ENCODE assay signal across 8 cellular contexts in the genomic region with DNA sequence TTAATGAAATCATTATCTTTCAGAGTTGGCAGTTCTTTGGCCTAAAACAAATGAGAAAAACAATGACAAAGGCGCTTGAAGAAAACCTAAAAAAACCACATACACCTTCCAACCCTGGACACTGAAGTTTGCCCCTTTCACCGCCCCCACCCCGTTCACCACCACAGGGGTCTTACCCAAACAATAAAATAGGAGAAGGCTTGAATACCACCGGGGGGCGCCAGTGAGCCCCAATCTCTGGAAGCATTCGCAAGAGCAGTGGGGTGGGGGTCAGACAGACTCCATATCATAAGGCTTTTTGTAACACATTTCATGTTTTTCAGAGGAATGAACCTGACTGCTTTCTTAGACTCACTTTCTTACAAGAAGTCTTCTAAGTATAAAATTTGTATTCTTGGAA.
DNase-seq lines count a peak whose midpoint lies in the region; ATAC-seq and TF ChIP-seq lines count a peak whose summit lies in the region.

No MANE protein-coding gene starts in this region.

- H3K9me3 ChIP-seq in liver (ENCODE audit: control insufficient read depth in 4 of 4, low read length in 3 of 4), result no peaks in the 10 kb centered on the region

- no peak overlapping the region for H3K4me3 Mint-ChIP-seq in T-helper 2 cell treated with Interferon-gamma antibody and Interleukin-4, amounts not matched to agents 5 μg/mL and 100 μg/mL, for 36 hours

- no peak overlapping the region for H3K9ac ChIP-seq in liver (ENCODE audit: low read depth in 1 of 2, low read length in 2 of 2)

- no peak for ATAC-seq in GM19328 (IDR thresholded peaks at IDR 0.05; ENCODE audit: unreplicated experiment)
- no peak for ATAC-seq in HG03159 (IDR thresholded peaks at IDR 0.05; ENCODE audit: unreplicated experiment)

- DNase-seq in SHP77 (lab: John Stamatoyannopoulos, UW), result peak; percentile 8 to 37
- DNase-seq in SHP77 treated with DMSO at 0.1 percent for 48 hours (lab: John Stamatoyannopoulos, UW), result no peak
- peak; percentile 22 for DNase-seq in T-helper 2 cell treated with Interferon-gamma antibody and Interleukin-4, amounts not matched to agents 5 μg/mL and 100 μg/mL, for 36 hours (ENCODE audit: low spot score)
- no peak for DNase-seq in astrocyte of the cerebellum (ENCODE audit: low read depth)
- peak; percentile 42 to 58 for DNase-seq in stimulated activated CD8-positive, alpha-beta memory T cell treated with anti-CD3 and anti-CD28 coated beads, Interleukin-2, amount 100 ng/mL, for 1 hour (ENCODE audit: low read depth in 2 of 2)

- H3K27me3 Mint-ChIP-seq in T-helper 2 cell treated with Interferon-gamma antibody and Interleukin-4, amounts not matched to agents 5 μg/mL and 100 μg/mL, for 36 hours (ENCODE audit: low read depth), result no peaks in the 10 kb centered on the region

- H3K4me3 ChIP-seq in astrocyte of the cerebellum (ENCODE audit: low read depth, low read length) (no peak overlapping the region), liver (ENCODE audit: low read depth in 1 of 3, low read length in 3 of 3) (no peak overlapping the region)

- WGBS in liver, result 62% methylated on average over 6 of the region's 6 CpGs

- peaks cover 36% of the 10 kb centered on the region for H3K36me3 Mint-ChIP-seq in T-helper 2 cell treated with Interferon-gamma antibody and Interleukin-4, amounts not matched to agents 5 μg/mL and 100 μg/mL, for 36 hours (ENCODE audit: low read depth)

- TF ChIP-seq RAD21 in liver (IDR thresholded peaks at IDR 0.05), result peak; percentile 43 to 67

- in situ Hi-C loops in astrocyte of the cerebellum (cut with HindIII; ENCODE audit: low sequenced_read_pairs), result loop anchor here (25.0 kb wide), 1 partner anchor 238 kb away; the partner anchor contains the start of genes BMI1 and COMMD3

- H3K4me1 ChIP-seq in liver (ENCODE audit: control insufficient read depth in 4 of 4, insufficient read depth in 4 of 4, low read length in 3 of 4), result peaks cover 0 to 11% (median 9%) of the 10 kb centered on the region in 4 donors

- TF ChIP-seq CTCF in astrocyte of the cerebellum (IDR thresholded peaks at IDR 0.05; ENCODE audit: low read depth, low read length, missing control alignments) (peak; percentile 52), liver (IDR thresholded peaks at IDR 0.05; ENCODE audit: low read depth, low read length, missing input control) (peak; percentile 27)

- peak overlapping the region; percentile 31 for H3K27ac Mint-ChIP-seq in T-helper 2 cell treated with Interferon-gamma antibody and Interleukin-4, amounts not matched to agents 5 μg/mL and 100 μg/mL, for 36 hours

- no peaks in the 10 kb centered on the region for H3K9me3 Mint-ChIP-seq in T-helper 2 cell treated with Interferon-gamma antibody and Interleukin-4, amounts not matched to agents 5 μg/mL and 100 μg/mL, for 36 hours

- H3K4me1 Mint-ChIP-seq in T-helper 2 cell treated with Interferon-gamma antibody and Interleukin-4, amounts not matched to agents 5 μg/mL and 100 μg/mL, for 36 hours (ENCODE audit: low read depth), result peaks cover 13% of the 10 kb centered on the region

- no peaks in the 10 kb centered on the region for H3K27me3 ChIP-seq in liver (ENCODE audit: control insufficient read depth in 4 of 4, insufficient read depth in 4 of 4, low read length in 3 of 4)

- H3K36me3 ChIP-seq in liver (ENCODE audit: control insufficient read depth in 4 of 4, insufficient read depth in 3 of 4, low read depth in 1 of 4, low read length in 3 of 4), result peaks cover 0 to 8% (median 5%) of the 10 kb centered on the region in 4 donors

- no peak overlapping the region for H3K27ac ChIP-seq in liver (ENCODE audit: low read depth in 1 of 2, low read length in 2 of 2)

TF ChIP-seq in liver, 16 proteins besides CTCF, POLR2A, EP300 and RAD21:
- no peak for TF ChIP-seq FOXA2 (IDR thresholded peaks at IDR 0.05)
- TF ChIP-seq HNF4A (conservative IDR thresholded peaks at IDR 0.05), result no peak
- no peak for TF ChIP-seq GABPA (IDR thresholded peaks at IDR 0.05 in 1 of 2, conservative IDR thresholded peaks at IDR 0.05 in 1 of 2)
- TF ChIP-seq, protein P1, sequence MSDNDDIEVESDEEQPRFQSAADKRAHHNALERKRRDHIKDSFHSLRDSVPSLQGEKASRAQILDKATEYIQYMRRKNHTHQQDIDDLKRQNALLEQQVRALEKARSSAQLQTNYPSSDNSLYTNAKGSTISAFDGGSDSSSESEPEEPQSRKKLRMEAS (IDR thresholded peaks at IDR 0.05), result no peak
- no peak for TF ChIP-seq EGR1 (IDR thresholded peaks at IDR 0.05; ENCODE audit: low read depth in 2 of 2)
- TF ChIP-seq, protein P2, sequence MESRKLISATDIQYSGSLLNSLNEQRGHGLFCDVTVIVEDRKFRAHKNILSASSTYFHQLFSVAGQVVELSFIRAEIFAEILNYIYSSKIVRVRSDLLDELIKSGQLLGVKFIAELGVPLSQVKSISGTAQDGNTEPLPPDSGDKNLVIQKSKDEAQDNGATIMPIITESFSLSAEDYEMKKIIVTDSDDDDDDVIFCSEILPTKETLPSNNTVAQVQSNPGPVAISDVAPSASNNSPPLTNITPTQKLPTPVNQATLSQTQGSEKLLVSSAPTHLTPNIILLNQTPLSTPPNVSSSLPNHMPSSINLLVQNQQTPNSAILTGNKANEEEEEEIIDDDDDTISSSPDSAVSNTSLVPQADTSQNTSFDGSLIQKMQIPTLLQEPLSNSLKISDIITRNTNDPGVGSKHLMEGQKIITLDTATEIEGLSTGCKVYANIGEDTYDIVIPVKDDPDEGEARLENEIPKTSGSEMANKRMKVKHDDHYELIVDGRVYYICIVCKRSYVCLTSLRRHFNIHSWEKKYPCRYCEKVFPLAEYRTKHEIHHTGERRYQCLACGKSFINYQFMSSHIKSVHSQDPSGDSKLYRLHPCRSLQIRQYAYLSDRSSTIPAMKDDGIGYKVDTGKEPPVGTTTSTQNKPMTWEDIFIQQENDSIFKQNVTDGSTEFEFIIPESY (IDR thresholded peaks at IDR 0.05), result no peak
- TF ChIP-seq SP1 (IDR thresholded peaks at IDR 0.05), result no peak
- no peak for TF ChIP-seq YY1 (IDR thresholded peaks at IDR 0.05)
- TF ChIP-seq FOXA1 (IDR thresholded peaks at IDR 0.05), result no peak
- TF ChIP-seq RXRA (IDR thresholded peaks at IDR 0.05), result no peak
- TF ChIP-seq NR2F2 (IDR thresholded peaks at IDR 0.05), result no peak
- no peak for TF ChIP-seq TAF1 (conservative IDR thresholded peaks at IDR 0.05)
- TF ChIP-seq, protein P3, sequence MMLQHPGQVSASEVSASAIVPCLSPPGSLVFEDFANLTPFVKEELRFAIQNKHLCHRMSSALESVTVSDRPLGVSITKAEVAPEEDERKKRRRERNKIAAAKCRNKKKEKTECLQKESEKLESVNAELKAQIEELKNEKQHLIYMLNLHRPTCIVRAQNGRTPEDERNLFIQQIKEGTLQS (IDR thresholded peaks at IDR 0.05), result no peak
- TF ChIP-seq, protein P4, sequence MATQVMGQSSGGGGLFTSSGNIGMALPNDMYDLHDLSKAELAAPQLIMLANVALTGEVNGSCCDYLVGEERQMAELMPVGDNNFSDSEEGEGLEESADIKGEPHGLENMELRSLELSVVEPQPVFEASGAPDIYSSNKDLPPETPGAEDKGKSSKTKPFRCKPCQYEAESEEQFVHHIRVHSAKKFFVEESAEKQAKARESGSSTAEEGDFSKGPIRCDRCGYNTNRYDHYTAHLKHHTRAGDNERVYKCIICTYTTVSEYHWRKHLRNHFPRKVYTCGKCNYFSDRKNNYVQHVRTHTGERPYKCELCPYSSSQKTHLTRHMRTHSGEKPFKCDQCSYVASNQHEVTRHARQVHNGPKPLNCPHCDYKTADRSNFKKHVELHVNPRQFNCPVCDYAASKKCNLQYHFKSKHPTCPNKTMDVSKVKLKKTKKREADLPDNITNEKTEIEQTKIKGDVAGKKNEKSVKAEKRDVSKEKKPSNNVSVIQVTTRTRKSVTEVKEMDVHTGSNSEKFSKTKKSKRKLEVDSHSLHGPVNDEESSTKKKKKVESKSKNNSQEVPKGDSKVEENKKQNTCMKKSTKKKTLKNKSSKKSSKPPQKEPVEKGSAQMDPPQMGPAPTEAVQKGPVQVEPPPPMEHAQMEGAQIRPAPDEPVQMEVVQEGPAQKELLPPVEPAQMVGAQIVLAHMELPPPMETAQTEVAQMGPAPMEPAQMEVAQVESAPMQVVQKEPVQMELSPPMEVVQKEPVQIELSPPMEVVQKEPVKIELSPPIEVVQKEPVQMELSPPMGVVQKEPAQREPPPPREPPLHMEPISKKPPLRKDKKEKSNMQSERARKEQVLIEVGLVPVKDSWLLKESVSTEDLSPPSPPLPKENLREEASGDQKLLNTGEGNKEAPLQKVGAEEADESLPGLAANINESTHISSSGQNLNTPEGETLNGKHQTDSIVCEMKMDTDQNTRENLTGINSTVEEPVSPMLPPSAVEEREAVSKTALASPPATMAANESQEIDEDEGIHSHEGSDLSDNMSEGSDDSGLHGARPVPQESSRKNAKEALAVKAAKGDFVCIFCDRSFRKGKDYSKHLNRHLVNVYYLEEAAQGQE (IDR thresholded peaks at IDR 0.05), result no peak
- no peak for TF ChIP-seq JUND (IDR thresholded peaks at IDR 0.05)
- TF ChIP-seq HNF4G (IDR thresholded peaks at IDR 0.05), result no peak

Comparison
In these comparisons a context has a peak if more than half of its experiments do, and no peak if none do; other contexts are left out.
1. DNase-seq: peak in SHP77 (2 of 2), T-helper 2 cell treated with Interferon-gamma antibody and Interleukin-4, amounts not matched to agents 5 μg/mL and 100 μg/mL, for 36 hours (single experiment) and stimulated activated CD8-positive, alpha-beta memory T cell treated with anti-CD3 and anti-CD28 coated beads, Interleukin-2, amount 100 ng/mL, for 1 hour (2 of 2); none in SHP77 treated with DMSO at 0.1 percent for 48 hours (single experiment) and astrocyte of the cerebellum (single experiment).